In the genomic region with DNA sequence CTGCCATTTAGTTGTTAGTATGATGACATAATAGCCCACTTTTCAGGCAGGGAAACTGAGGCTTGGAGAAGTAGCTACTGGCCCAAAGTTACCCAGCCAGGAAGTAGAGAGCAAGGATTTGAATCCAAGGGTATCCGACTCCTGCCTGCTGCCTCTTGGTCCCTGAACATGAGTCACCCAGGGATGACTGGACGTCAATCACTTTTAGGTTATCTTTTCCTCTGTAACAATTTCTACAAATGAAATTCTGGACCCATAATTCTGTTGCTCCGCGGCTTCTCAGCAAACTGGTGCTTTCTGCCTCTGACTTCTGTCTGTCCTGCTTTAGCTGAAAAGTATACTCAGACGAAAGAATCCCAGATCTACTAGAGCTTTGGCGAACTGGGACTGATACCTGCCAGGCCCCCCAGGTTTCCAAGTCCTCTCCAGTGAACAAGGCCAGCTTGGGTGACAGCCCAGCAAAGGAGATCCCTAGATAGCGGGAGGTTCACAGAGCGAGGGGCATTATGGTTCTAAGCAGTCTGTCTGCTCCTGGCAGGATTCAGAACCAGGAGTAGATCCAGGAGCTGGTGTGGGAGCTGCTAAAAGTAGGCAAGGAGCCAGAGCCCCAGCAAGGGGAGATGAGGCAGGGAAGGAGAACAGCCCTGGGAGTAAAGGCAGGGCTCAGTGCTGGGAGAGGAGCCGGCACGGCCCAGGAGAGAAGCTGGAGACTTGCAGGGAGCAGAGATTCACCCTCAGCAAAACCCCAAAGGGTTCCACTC, we compare ENCODE assay signal across 19 cellular contexts. TPM values are rescaled to one million over a fixed set of nuclear protein-coding genes. Genes with fewer than 3 reads are reported as not detected.
DNase-seq lines count a peak whose midpoint lies in the region; ATAC-seq and TF ChIP-seq lines count a peak whose summit lies in the region.
"Had no signal": no experiment of that assay in that cellular context is flagged by ENCODE, and none has a peak within 500 bp of the region (broad histone marks: within the 10 kb centered on the region; RNA-seq: fewer than 3 reads in every experiment).

No MANE protein-coding gene starts in this region.

- no peak for TF ChIP-seq POLR2A in lower leg skin (IDR thresholded peaks at IDR 0.05)

- no peak overlapping the region for H2AFZ ChIP-seq in neural progenitor cell (replicated peaks)

- H3K27me3 Mint-ChIP-seq in endothelial cell (ENCODE audit: unreplicated experiment) (peaks cover 9% of the 10 kb centered on the region), memory B cell (peaks cover 4% of the 10 kb centered on the region), neural progenitor cell (ENCODE audit: insufficient read depth, low read depth) (peaks cover 12% of the 10 kb centered on the region)
- H3K27me3 Mint-ChIP-seq in stimulated activated naive B cell treated with anti-CD40 and anti-IgM and Interleukin-4, amounts not matched to agents 10 μg/mL and 1 μg/mL and 100 μg/mL, for 72 hours, result no peaks in the 10 kb centered on the region

- peaks cover 7% of the 10 kb centered on the region for H3F3A ChIP-seq in neural progenitor cell (ENCODE audit: low read depth)

- intact Hi-C loops in lower leg skin (cut with DNase I; ENCODE audit: low total_unique reads), result no loop called here

- peak overlapping the region; percentile 86 for H3K27ac Mint-ChIP-seq in endothelial cell (ENCODE audit: unreplicated experiment)
- H3K27ac Mint-ChIP-seq in memory B cell, result peak overlapping the region; percentile 68
- peak overlapping the region; percentile 80 for H3K27ac Mint-ChIP-seq in stimulated activated naive B cell treated with anti-CD40 and anti-IgM and Interleukin-4, amounts not matched to agents 10 μg/mL and 1 μg/mL and 100 μg/mL, for 72 hours
- no peak overlapping the region for H3K27ac Mint-ChIP-seq in neural progenitor cell
- H3K27ac Mint-ChIP-seq: activated T-helper 17 cell treated with anti-CD3 and anti-CD28 coated beads, Interleukin-2, amount 50 U/mL, for 72 hours; T-cell had no signal

- no peaks in the 10 kb centered on the region for H3K4me1 ChIP-seq in effector memory CD4-positive, alpha-beta T cell (ENCODE audit: control insufficient read depth, insufficient read depth, low read length, poor library complexity, severe bottlenecking)
- H3K4me1 ChIP-seq in neural progenitor cell, result peaks cover 5% of the 10 kb centered on the region

- no peak overlapping the region for H3K27ac ChIP-seq in effector memory CD4-positive, alpha-beta T cell (ENCODE audit: insufficient read depth, low read length, poor library complexity, severe bottlenecking)
- no peak overlapping the region for H3K27ac ChIP-seq in neural progenitor cell
- H3K27ac ChIP-seq: HL-60, VCaP had no signal

- no peaks in the 10 kb centered on the region for H3K79me2 ChIP-seq in neural progenitor cell (ENCODE audit: low read depth)

- TF ChIP-seq CTCF in endothelial cell (IDR thresholded peaks at IDR 0.05; ENCODE audit: unreplicated experiment) (no peak), neural progenitor cell (IDR thresholded peaks at IDR 0.05) (no peak), lower leg skin (IDR thresholded peaks at IDR 0.05) (no peak)

- H3K9me3 ChIP-seq in effector memory CD4-positive, alpha-beta T cell (ENCODE audit: control insufficient read depth, low read length), result no peaks in the 10 kb centered on the region
- H3K9me3 ChIP-seq in neural progenitor cell (ENCODE audit: low read depth), result no peaks in the 10 kb centered on the region
- H3K9me3 ChIP-seq: adrenal gland, Peyer's patch had no signal

- no peak for ATAC-seq in memory B cell (ENCODE audit: low read depth)
- ATAC-seq in stimulated activated naive B cell treated with anti-CD40 and anti-IgM and Interleukin-4, amounts not matched to agents 10 μg/mL and 1 μg/mL and 100 μg/mL, for 72 hours (replicated peaks), result no peak
- ATAC-seq: activated T-helper 17 cell treated with anti-CD3 and anti-CD28 coated beads, Interleukin-2, amount 50 U/mL, for 72 hours; GM12878; T-cell had no signal

- H3K4me2 ChIP-seq in neural progenitor cell, result no peak overlapping the region

- H4K20me1 ChIP-seq in neural progenitor cell (ENCODE audit: low read depth), result no peaks in the 10 kb centered on the region

- 29 to 56% methylated on average over 10 of the region's 10 CpGs for WGBS in lower leg skin, 2 donors

- H3K4me3 Mint-ChIP-seq in endothelial cell (ENCODE audit: unreplicated experiment) (peak overlapping the region; percentile 35), memory B cell (no peak overlapping the region), neural progenitor cell (no peak overlapping the region)
- H3K4me3 Mint-ChIP-seq in stimulated activated naive B cell treated with anti-CD40 and anti-IgM and Interleukin-4, amounts not matched to agents 10 μg/mL and 1 μg/mL and 100 μg/mL, for 72 hours, result no peak overlapping the region
- H3K4me3 Mint-ChIP-seq: activated T-helper 17 cell treated with anti-CD3 and anti-CD28 coated beads, Interleukin-2, amount 50 U/mL, for 72 hours; T-cell had no signal

- no peaks in the 10 kb centered on the region for H3K36me3 ChIP-seq in effector memory CD4-positive, alpha-beta T cell (ENCODE audit: control insufficient read depth, insufficient read depth, low read length)
- no peaks in the 10 kb centered on the region for H3K36me3 ChIP-seq in neural progenitor cell
- H3K36me3 ChIP-seq: adrenal gland, Peyer's patch had no signal

- no peak overlapping the region for H3K4me3 ChIP-seq in effector memory CD4-positive, alpha-beta T cell (ENCODE audit: insufficient read depth, low read depth, low read length, poor library complexity, severe bottlenecking)
- H3K4me3 ChIP-seq in neural progenitor cell (no peak overlapping the region), lower leg skin (ENCODE audit: low read depth, poor library complexity, severe bottlenecking) (no peak overlapping the region)
- H3K4me3 ChIP-seq: adrenal gland, GM12878, Peyer's patch, skin epidermis had no signal

- H3K9ac ChIP-seq in neural progenitor cell, result no peak overlapping the region

- H3K4me1 Mint-ChIP-seq in endothelial cell (ENCODE audit: unreplicated experiment) (peaks cover 32% of the 10 kb centered on the region), memory B cell (peaks cover 22% of the 10 kb centered on the region), neural progenitor cell (peaks cover 8% of the 10 kb centered on the region)
- peaks cover 35 to 67% of the 10 kb centered on the region in 2 donors for H3K4me1 Mint-ChIP-seq in stimulated activated naive B cell treated with anti-CD40 and anti-IgM and Interleukin-4, amounts not matched to agents 10 μg/mL and 1 μg/mL and 100 μg/mL, for 72 hours
- H3K4me1 Mint-ChIP-seq: activated T-helper 17 cell treated with anti-CD3 and anti-CD28 coated beads, Interleukin-2, amount 50 U/mL, for 72 hours had no signal

- DNase-seq in RKO (ENCODE audit: low spot score), result peak; percentile 34
- no peak for DNase-seq in endothelial cell (ENCODE audit: low spot score)
- no peak for DNase-seq in memory B cell (ENCODE audit: low spot score in 2 of 2)
- no peak for DNase-seq in stimulated activated naive B cell treated with anti-CD40 and anti-IgM and Interleukin-4, amounts not matched to agents 10 μg/mL and 1 μg/mL and 100 μg/mL, for 72 hours
- no peak for DNase-seq in effector memory CD4-positive, alpha-beta T cell
- DNase-seq in neural progenitor cell (ENCODE audit: low spot score), result no peak
- no peak for DNase-seq in NCI-H82 treated with DMSO at 0.1 percent for 48 hours (lab: John Stamatoyannopoulos, UW; ENCODE audit: unreplicated experiment)
- DNase-seq in lower leg skin (ENCODE audit: low spot score in 2 of 2), result no peak
- DNase-seq: midbrain, NCI-H1092, occipital lobe, Peyer's patch, T-cell had no signal

- H3K36me3 Mint-ChIP-seq in endothelial cell (ENCODE audit: low read depth, unreplicated experiment), result no peaks in the 10 kb centered on the region
- H3K36me3 Mint-ChIP-seq in memory B cell, result no peaks in the 10 kb centered on the region
- H3K36me3 Mint-ChIP-seq in stimulated activated naive B cell treated with anti-CD40 and anti-IgM and Interleukin-4, amounts not matched to agents 10 μg/mL and 1 μg/mL and 100 μg/mL, for 72 hours, result no peaks in the 10 kb centered on the region
- H3K36me3 Mint-ChIP-seq in neural progenitor cell, result no peaks in the 10 kb centered on the region
- H3K36me3 Mint-ChIP-seq: T-cell had no signal

- no peaks in the 10 kb centered on the region for H3K27me3 ChIP-seq in effector memory CD4-positive, alpha-beta T cell (replicated peaks; ENCODE audit: control insufficient read depth, insufficient read depth, low read length, poor library complexity, severe bottlenecking)
- H3K27me3 ChIP-seq in neural progenitor cell, result no peaks in the 10 kb centered on the region
- H3K27me3 ChIP-seq: adrenal gland, Peyer's patch had no signal

- H3K9me3 Mint-ChIP-seq in endothelial cell (ENCODE audit: unreplicated experiment) (no peaks in the 10 kb centered on the region), memory B cell (no peaks in the 10 kb centered on the region), neural progenitor cell (no peaks in the 10 kb centered on the region)
- no peaks in the 10 kb centered on the region for H3K9me3 Mint-ChIP-seq in stimulated activated naive B cell treated with anti-CD40 and anti-IgM and Interleukin-4, amounts not matched to agents 10 μg/mL and 1 μg/mL and 100 μg/mL, for 72 hours
- H3K9me3 Mint-ChIP-seq: activated T-helper 17 cell treated with anti-CD3 and anti-CD28 coated beads, Interleukin-2, amount 50 U/mL, for 72 hours; T-cell had no signal

RNA-seq across cellular contexts. Expression of a gene that starts 20.6 kb away (rescaled TPM):
- total RNA-seq in endothelial cell (ENCODE audit: unreplicated experiment), result 18.2 TPM
- total RNA-seq in neural progenitor cell (ENCODE audit: low replicate concordance), result 3.1 and 9.0 TPM in 2 replicates
- 10 to 100 TPM; 13.7 to 33.1 (median 25.7) TPM for total RNA-seq in lower leg skin
- total RNA-seq: activated T-helper 17 cell treated with anti-CD3 and anti-CD28 coated beads, Interleukin-2, amount 50 U/mL, for 72 hours had no signal

RNA-seq across cellular contexts. Expression of a gene that starts 26.4 kb away (rescaled TPM):
- total RNA-seq in endothelial cell (ENCODE audit: unreplicated experiment) (63.8 TPM), neural progenitor cell (ENCODE audit: low replicate concordance) (302 and 313 TPM in 2 replicates), lower leg skin (1 to 10 TPM; 3.0 to 4.9 (median 3.8) TPM)

RNA-seq across cellular contexts. Expression of a gene that starts 55.7 kb away (rescaled TPM):
- total RNA-seq in endothelial cell (ENCODE audit: unreplicated experiment), result not detected
- total RNA-seq in neural progenitor cell (ENCODE audit: low replicate concordance), result not detected in 2 replicates
- total RNA-seq in lower leg skin, result not detected
- total RNA-seq: activated T-helper 17 cell treated with anti-CD3 and anti-CD28 coated beads, Interleukin-2, amount 50 U/mL, for 72 hours; adrenal gland; GM12878; occipital lobe; Peyer's patch; T-cell had no signal

Comparison
In these comparisons a context has a peak if more than half of its experiments do, and no peak if none do; other contexts are left out.
1. RNA of a gene that starts 26.4 kb away (total RNA-seq): 302 to 313 TPM in neural progenitor cell and 63.8 TPM in endothelial cell (single experiment); 3.0 to 4.9 TPM in lower leg skin; every median in the first group is over 10 times any median in the second.